Comparison of ENCODE assay signal across 13 cellular contexts in the genomic region with DNA sequence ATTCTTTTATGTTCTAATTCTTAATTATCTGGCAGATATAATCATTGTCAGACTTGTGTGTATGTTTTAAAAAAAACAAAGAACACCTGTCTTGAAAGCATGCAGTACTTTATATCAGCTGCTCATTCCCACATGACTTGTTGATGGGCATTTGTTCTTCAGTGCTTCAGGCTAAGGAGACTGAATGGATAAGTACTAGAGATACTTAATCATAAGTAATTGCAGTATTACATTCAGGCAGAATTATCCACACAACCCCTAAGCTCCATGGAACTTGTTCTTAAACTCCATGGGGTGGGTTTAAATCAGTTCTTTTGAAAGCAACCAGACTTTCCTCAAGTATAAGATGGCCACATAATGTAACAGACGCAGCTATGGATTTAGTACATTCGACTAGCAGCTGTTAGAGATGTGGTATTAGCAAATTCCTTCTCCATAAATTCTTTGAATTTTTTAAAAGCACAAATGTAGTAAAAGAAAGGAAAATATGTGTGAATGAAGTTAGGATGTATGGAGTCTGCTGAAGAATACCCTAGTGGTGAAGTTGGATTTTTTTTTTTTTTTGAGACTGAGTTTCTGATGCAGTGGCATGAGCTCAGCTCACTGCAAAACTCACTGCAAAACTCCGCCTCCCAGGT. TPM values are rescaled to one million over a fixed set of nuclear protein-coding genes. Genes with fewer than 3 reads are reported as not detected.
DNase-seq lines count a peak whose midpoint lies in the region; ATAC-seq, FAIRE-seq and TF ChIP-seq lines count a peak whose summit lies in the region.
"Had no signal": no experiment of that assay in that cellular context is flagged by ENCODE, and none has a peak within 500 bp of the region (broad histone marks: within the 10 kb centered on the region; RNA-seq: fewer than 3 reads in every experiment).

No MANE protein-coding gene starts in this region.

- peaks cover 71% of the 10 kb centered on the region for H3K79me2 ChIP-seq in astrocyte (ENCODE audit: insufficient read depth, low read length)

- no peak for FAIRE-seq in astrocyte (lab: Jason Lieb, UNC)

- H3K4me1 Mint-ChIP-seq in astrocyte (ENCODE audit: low read depth, unreplicated experiment) = peaks cover 34% of the 10 kb centered on the region
- H3K4me1 Mint-ChIP-seq in neural crest cell = peaks cover 69% of the 10 kb centered on the region
- H3K4me1 Mint-ChIP-seq in activated CD4-positive, alpha-beta memory T cell treated with anti-CD3 and anti-CD28 coated beads for 36 hours (ENCODE audit: low read depth) = peaks cover 16% of the 10 kb centered on the region
- H3K4me1 Mint-ChIP-seq in activated CD8-positive, alpha-beta T cell treated with anti-CD3 and anti-CD28 coated beads for 36 hours (ENCODE audit: low read depth) = peaks cover 31% of the 10 kb centered on the region

- no peak overlapping the region for H3K27ac Mint-ChIP-seq in astrocyte (ENCODE audit: unreplicated experiment)
- no peak overlapping the region for H3K27ac Mint-ChIP-seq in neural crest cell (ENCODE audit: unreplicated experiment)
- H3K27ac Mint-ChIP-seq in activated CD4-positive, alpha-beta memory T cell treated with anti-CD3 and anti-CD28 coated beads for 36 hours = no peak overlapping the region
- H3K27ac Mint-ChIP-seq in activated CD8-positive, alpha-beta T cell treated with anti-CD3 and anti-CD28 coated beads for 36 hours = no peak overlapping the region
- H3K27ac Mint-ChIP-seq: stimulated activated naive CD8-positive, alpha-beta T cell treated with anti-CD3 and anti-CD28 coated beads, Interleukin-15, amount 100 ng/mL, for 72 hours had no signal

- no peak overlapping the region for H3K9ac ChIP-seq in astrocyte (ENCODE audit: low read length)

- H3K36me3 ChIP-seq in astrocyte (ENCODE audit: insufficient read depth, low read length) = no peaks in the 10 kb centered on the region
- H3K36me3 ChIP-seq: ascending aorta had no signal

- no peak for ATAC-seq in GM19035 (IDR thresholded peaks at IDR 0.05; ENCODE audit: unreplicated experiment)
- no peak for ATAC-seq in activated CD8-positive, alpha-beta T cell treated with anti-CD3 and anti-CD28 coated beads for 36 hours
- ATAC-seq: activated T-cell treated with anti-CD3 and anti-CD28 coated beads, Interleukin-2, amount 50 U/mL, for 4 hours; stimulated activated naive CD8-positive, alpha-beta T cell treated with anti-CD3 and anti-CD28 coated beads, Interleukin-15, amount 100 ng/mL, for 72 hours had no signal

- intact Hi-C loops in activated CD4-positive, alpha-beta memory T cell treated with anti-CD3 and anti-CD28 coated beads for 36 hours (cut with micrococcal nuclease) = no loop called here
- intact Hi-C loops in activated CD8-positive, alpha-beta T cell treated with anti-CD3 and anti-CD28 coated beads for 36 hours (cut with micrococcal nuclease) = no loop called here

- H2AFZ ChIP-seq in astrocyte (ENCODE audit: low read depth, low read length) = no peak overlapping the region

- TF ChIP-seq CTCF in astrocyte (IDR thresholded peaks at IDR 0.05; ENCODE audit: insufficient read depth, low read depth, low read length) = peak; percentile 19
- peak; percentile 54 for TF ChIP-seq CTCF in neural crest cell (conservative IDR thresholded peaks at IDR 0.05)
- no peak for TF ChIP-seq CTCF in activated CD8-positive, alpha-beta T cell treated with anti-CD3 and anti-CD28 coated beads for 36 hours (IDR thresholded peaks at IDR 0.05)

- H4K20me1 ChIP-seq in astrocyte (ENCODE audit: insufficient read depth, low read length) = peaks cover 44% of the 10 kb centered on the region

- H3K4me3 Mint-ChIP-seq in astrocyte (ENCODE audit: unreplicated experiment) (no peak overlapping the region), neural crest cell (peak overlapping the region; percentile 43)
- H3K4me3 Mint-ChIP-seq in activated CD4-positive, alpha-beta memory T cell treated with anti-CD3 and anti-CD28 coated beads for 36 hours = no peak overlapping the region
- no peak overlapping the region for H3K4me3 Mint-ChIP-seq in activated CD8-positive, alpha-beta T cell treated with anti-CD3 and anti-CD28 coated beads for 36 hours
- H3K4me3 Mint-ChIP-seq: activated T-cell treated with anti-CD3 and anti-CD28 coated beads, Interleukin-2, amount 50 U/mL, for 4 hours; stimulated activated naive CD8-positive, alpha-beta T cell treated with anti-CD3 and anti-CD28 coated beads, Interleukin-15, amount 100 ng/mL, for 72 hours had no signal

- POLR2A ChIA-PET in activated CD4-positive, alpha-beta memory T cell treated with anti-CD3 and anti-CD28 coated beads for 36 hours (lab: Charles Lee) = no interaction called here
- POLR2A ChIA-PET in activated CD8-positive, alpha-beta T cell treated with anti-CD3 and anti-CD28 coated beads for 36 hours (lab: Charles Lee) = no interaction called here

- H3K9me3 ChIP-seq in astrocyte (ENCODE audit: insufficient read depth, low read depth, low read length) = no peaks in the 10 kb centered on the region
- H3K9me3 ChIP-seq: ascending aorta had no signal

- CTCF ChIA-PET in activated CD4-positive, alpha-beta memory T cell treated with anti-CD3 and anti-CD28 coated beads for 36 hours (lab: Charles Lee) = interaction anchor here (0.6 to 4.5 kb wide), 7 partner anchors 9 to 144 kb away, joined by 3 to 36 read pairs (median 4); no protein-coding TSS in a partner anchor
- CTCF ChIA-PET in activated CD8-positive, alpha-beta T cell treated with anti-CD3 and anti-CD28 coated beads for 36 hours (lab: Charles Lee) = interaction anchor here (1.0 to 2.6 kb wide), 4 partner anchors 13 to 112 kb away, joined by 5 to 7 read pairs (median 6); no protein-coding TSS in a partner anchor

- DNase-seq in DMS79 treated with DMSO at 0.1 percent for 48 hours (lab: John Stamatoyannopoulos, UW) (peak; percentile 63), NCI-H1417 (lab: John Stamatoyannopoulos, UW) (peak; percentile 9 to 91 (median 44)), astrocyte (ENCODE audit: low read depth) (no peak), neural crest cell (ENCODE audit: low read depth, low spot score) (no peak), AG20443 (ENCODE audit: low spot score) (no peak)
- no peak for DNase-seq in activated CD4-positive, alpha-beta memory T cell treated with anti-CD3 and anti-CD28 coated beads for 36 hours
- DNase-seq in activated CD8-positive, alpha-beta T cell treated with anti-CD3 and anti-CD28 coated beads for 36 hours = no peak
- DNase-seq: activated T-cell treated with anti-CD3 and anti-CD28 coated beads, Interleukin-2, amount 50 U/mL, for 4 hours; stimulated activated CD4-positive, alpha-beta T cell treated with anti-CD3 and anti-CD28 coated beads, Interleukin-4, amount 100 ng/mL, for 4 hours; stimulated activated naive CD8-positive, alpha-beta T cell treated with anti-CD3 and anti-CD28 coated beads, Interleukin-15, amount 100 ng/mL, for 72 hours; WERI-Rb-1 had no signal

- H3K36me3 Mint-ChIP-seq in astrocyte (ENCODE audit: low read depth, unreplicated experiment) (no peaks in the 10 kb centered on the region), neural crest cell (ENCODE audit: low read depth) (no peaks in the 10 kb centered on the region)
- no peaks in the 10 kb centered on the region for H3K36me3 Mint-ChIP-seq in activated CD4-positive, alpha-beta memory T cell treated with anti-CD3 and anti-CD28 coated beads for 36 hours
- peaks cover 2% of the 10 kb centered on the region for H3K36me3 Mint-ChIP-seq in activated CD8-positive, alpha-beta T cell treated with anti-CD3 and anti-CD28 coated beads for 36 hours (ENCODE audit: low read depth)

- no peak overlapping the region for H3K4me2 ChIP-seq in astrocyte (ENCODE audit: low read length)

- H3K27me3 Mint-ChIP-seq in astrocyte (ENCODE audit: low read depth, unreplicated experiment) (peaks cover 3% of the 10 kb centered on the region), neural crest cell (ENCODE audit: low read depth) (peaks cover 11% of the 10 kb centered on the region)
- H3K27me3 Mint-ChIP-seq in activated CD4-positive, alpha-beta memory T cell treated with anti-CD3 and anti-CD28 coated beads for 36 hours = peaks cover 4% of the 10 kb centered on the region
- H3K27me3 Mint-ChIP-seq in activated CD8-positive, alpha-beta T cell treated with anti-CD3 and anti-CD28 coated beads for 36 hours = peaks cover 3% of the 10 kb centered on the region

- H3K4me3 ChIP-seq in astrocyte (ENCODE audit: insufficient read depth, low read depth, low read length) = no peak overlapping the region
- H3K4me3 ChIP-seq: ascending aorta had no signal

- H3K27me3 ChIP-seq in astrocyte (ENCODE audit: insufficient read depth, low read length) = peaks cover 3% of the 10 kb centered on the region
- H3K27me3 ChIP-seq: ascending aorta had no signal

- H3K9me3 Mint-ChIP-seq in astrocyte (ENCODE audit: unreplicated experiment) (no peaks in the 10 kb centered on the region), neural crest cell (no peaks in the 10 kb centered on the region)
- no peaks in the 10 kb centered on the region for H3K9me3 Mint-ChIP-seq in activated CD4-positive, alpha-beta memory T cell treated with anti-CD3 and anti-CD28 coated beads for 36 hours
- no peaks in the 10 kb centered on the region for H3K9me3 Mint-ChIP-seq in activated CD8-positive, alpha-beta T cell treated with anti-CD3 and anti-CD28 coated beads for 36 hours
- H3K9me3 Mint-ChIP-seq: activated T-cell treated with anti-CD3 and anti-CD28 coated beads, Interleukin-2, amount 50 U/mL, for 4 hours; stimulated activated naive CD8-positive, alpha-beta T cell treated with anti-CD3 and anti-CD28 coated beads, Interleukin-15, amount 100 ng/mL, for 72 hours had no signal

- no peak overlapping the region for H3K27ac ChIP-seq in astrocyte (ENCODE audit: low read depth, low read length)
- H3K27ac ChIP-seq: WERI-Rb-1 had no signal

- H3K4me1 ChIP-seq in astrocyte (ENCODE audit: insufficient read depth, low read length) = peaks cover 14% of the 10 kb centered on the region

RNA-seq across cellular contexts. Expression of gene JAM3, which starts 3.0 kb away (rescaled TPM):
- total RNA-seq in astrocyte (88.3 and 88.4 TPM in 2 replicates), neural crest cell (98.6 and 99.9 TPM in 2 replicates)
- total RNA-seq in activated CD4-positive, alpha-beta memory T cell treated with anti-CD3 and anti-CD28 coated beads for 36 hours = 1 to 10 TPM; 6.3 to 9.0 TPM
- 10 to 100 TPM; 24.9 to 26.8 TPM for total RNA-seq in activated CD8-positive, alpha-beta T cell treated with anti-CD3 and anti-CD28 coated beads for 36 hours

Comparison
In these comparisons a context has a peak if more than half of its experiments do, and no peak if none do; other contexts are left out.
1. DNase-seq: peak in DMS79 treated with DMSO at 0.1 percent for 48 hours (single experiment) and NCI-H1417 (3 of 3); none in astrocyte (single experiment), neural crest cell (single experiment), activated CD4-positive, alpha-beta memory T cell treated with anti-CD3 and anti-CD28 coated beads for 36 hours (single experiment), activated CD8-positive, alpha-beta T cell treated with anti-CD3 and anti-CD28 coated beads for 36 hours (single experiment) and AG20443 (single experiment).